In genomic region chr21:46318464-46318845, GRCh38 we compare ENCODE assay signal across 13 cellular contexts.
"Had no signal": no experiment of that assay in that cellular context is flagged by ENCODE, and none has a peak within 500 bp of the region (broad histone marks: within the 10 kb centered on the region; RNA-seq: fewer than 3 reads in every experiment).

No MANE protein-coding gene starts in this region.

- H3K36me3 ChIP-seq: ovary, transverse colon had no signal

- H3K36me3 Mint-ChIP-seq: natural killer cell treated with Interleukin-12 subunit alpha and Interleukin-12 subunit beta and Interleukin-15 and Interleukin-18, amount 100 ng/mL, for 72 hours had no signal

- H3K4me3 ChIP-seq: heart left ventricle, ovary, transverse colon had no signal

- H3K27me3 Mint-ChIP-seq: activated CD4-positive, alpha-beta memory T cell treated with anti-CD3 and anti-CD28 coated beads for 36 hours; activated naive CD8-positive, alpha-beta T cell treated with anti-CD3 and anti-CD28 coated beads, Interleukin-2, amount 50 U/mL, for 24 hours; natural killer cell treated with Interleukin-12 subunit alpha and Interleukin-12 subunit beta and Interleukin-15 and Interleukin-18, amount 100 ng/mL, for 72 hours had no signal

- H3K27ac Mint-ChIP-seq: activated CD4-positive, alpha-beta memory T cell treated with anti-CD3 and anti-CD28 coated beads for 36 hours; activated naive CD8-positive, alpha-beta T cell treated with anti-CD3 and anti-CD28 coated beads, Interleukin-2, amount 50 U/mL, for 24 hours; natural killer cell treated with Interleukin-12 subunit alpha and Interleukin-12 subunit beta and Interleukin-15 and Interleukin-18, amount 100 ng/mL, for 72 hours; T-helper 1 cell treated with Interleukin-12 subunit alpha and Interleukin-12 subunit beta and Interleukin-4 antibody, amounts not matched to agents 30 μg/mL and 1 μg/mL, for 36 hours had no signal

- H3K4me3 Mint-ChIP-seq: activated CD4-positive, alpha-beta memory T cell treated with anti-CD3 and anti-CD28 coated beads for 36 hours; activated naive CD8-positive, alpha-beta T cell treated with anti-CD3 and anti-CD28 coated beads, Interleukin-2, amount 50 U/mL, for 24 hours; natural killer cell treated with Interleukin-12 subunit alpha and Interleukin-12 subunit beta and Interleukin-15 and Interleukin-18, amount 100 ng/mL, for 72 hours; T-helper 1 cell treated with Interleukin-12 subunit alpha and Interleukin-12 subunit beta and Interleukin-4 antibody, amounts not matched to agents 30 μg/mL and 1 μg/mL, for 36 hours had no signal

- H3K9me3 ChIP-seq: heart left ventricle, ovary, transverse colon had no signal

- H3K27me3 ChIP-seq: heart left ventricle, ovary, transverse colon had no signal

- ATAC-seq: activated naive CD8-positive, alpha-beta T cell treated with anti-CD3 and anti-CD28 coated beads, Interleukin-2, amount 50 U/mL, for 24 hours; natural killer cell treated with Interleukin-12 subunit alpha and Interleukin-12 subunit beta and Interleukin-15 and Interleukin-18, amount 100 ng/mL, for 72 hours had no signal

- H3K27ac ChIP-seq: heart left ventricle, ovary, transverse colon had no signal

- DNase-seq: activated CD4-positive, alpha-beta memory T cell treated with anti-CD3 and anti-CD28 coated beads for 36 hours; activated CD4-positive, CD25-positive, alpha-beta regulatory T cell treated with anti-CD3 and anti-CD28 coated beads, Interleukin-2, amount 50 U/mL, for 72 hours; activated gamma-delta T cell treated with Interleukin-2 at 50 U/mL for 16 hours; activated naive CD8-positive, alpha-beta T cell treated with anti-CD3 and anti-CD28 coated beads, Interleukin-2, amount 50 U/mL, for 24 hours; activated T-cell treated with anti-CD3 and anti-CD28 coated beads, Interleukin-2, amount 50 U/mL, for 48 hours; foreskin melanocyte; mammary epithelial cell; ovary; stimulated activated CD4-positive, alpha-beta T cell treated with anti-CD3 and anti-CD28 coated beads, Interleukin-4, amount 100 ng/mL, for 4 hours had no signal

- H3K9me3 Mint-ChIP-seq: activated CD4-positive, alpha-beta memory T cell treated with anti-CD3 and anti-CD28 coated beads for 36 hours; activated naive CD8-positive, alpha-beta T cell treated with anti-CD3 and anti-CD28 coated beads, Interleukin-2, amount 50 U/mL, for 24 hours; natural killer cell treated with Interleukin-12 subunit alpha and Interleukin-12 subunit beta and Interleukin-15 and Interleukin-18, amount 100 ng/mL, for 72 hours; T-helper 1 cell treated with Interleukin-12 subunit alpha and Interleukin-12 subunit beta and Interleukin-4 antibody, amounts not matched to agents 30 μg/mL and 1 μg/mL, for 36 hours had no signal
